ENCODE assay signal across 8 cellular contexts in genomic region chr19:38375098-38375493, GRCh38. TPM values are rescaled to one million over a fixed set of nuclear protein-coding genes. Genes with fewer than 3 reads are reported as not detected.
DNase-seq lines count a peak whose midpoint lies in the region; ATAC-seq and TF ChIP-seq lines count a peak whose summit lies in the region.

No MANE protein-coding gene starts in this region.

- H3K9ac ChIP-seq in mucosa of rectum (ENCODE audit: low read depth in 1 of 2, low read length in 2 of 2): peak overlapping the region; percentile 93 to 97

- TF ChIP-seq CTCF in CD14-positive monocyte (IDR thresholded peaks at IDR 0.05): no peak
- no peak for TF ChIP-seq CTCF in NB4 (IDR thresholded peaks at IDR 0.05; ENCODE audit: low read depth, low read length)

- peaks cover 5 to 13% (median 7%) of the 10 kb centered on the region in 3 donors for H3K27me3 Mint-ChIP-seq in CD14-positive monocyte (ENCODE audit: low read depth in 3 of 3)
- H3K27me3 Mint-ChIP-seq in dendritic cell treated with granulocyte-macrophage colony-stimulating factor and Interleukin-4, amounts not matched to agents 40 ng/mL and 50 ng/mL, for 4 days: peaks cover 10% of the 10 kb centered on the region

- H3K4me3 Mint-ChIP-seq in CD14-positive monocyte: peak overlapping the region; percentile 99 to 100
- H3K4me3 Mint-ChIP-seq in dendritic cell treated with granulocyte-macrophage colony-stimulating factor and Interleukin-4, amounts not matched to agents 40 ng/mL and 50 ng/mL, for 4 days: peak overlapping the region; percentile 92

- H3K9me3 Mint-ChIP-seq in CD14-positive monocyte: peaks cover 0 to 2% (median 0%) of the 10 kb centered on the region in 7 donors
- no peaks in the 10 kb centered on the region for H3K9me3 Mint-ChIP-seq in dendritic cell treated with granulocyte-macrophage colony-stimulating factor and Interleukin-4, amounts not matched to agents 40 ng/mL and 50 ng/mL, for 4 days

- H3K4me1 ChIP-seq in mucosa of rectum (ENCODE audit: control insufficient read depth in 2 of 2, insufficient read depth in 2 of 2, low read length in 2 of 2): peaks cover 12 to 19% of the 10 kb centered on the region in 2 donors

- H3K36me3 Mint-ChIP-seq in CD14-positive monocyte: peaks cover 17 to 40% of the 10 kb centered on the region in 2 donors
- H3K36me3 Mint-ChIP-seq in dendritic cell treated with granulocyte-macrophage colony-stimulating factor and Interleukin-4, amounts not matched to agents 40 ng/mL and 50 ng/mL, for 4 days (ENCODE audit: low read depth): peaks cover 52% of the 10 kb centered on the region

- peaks cover 24% of the 10 kb centered on the region for H3K4me1 Mint-ChIP-seq in CD14-positive monocyte
- H3K4me1 Mint-ChIP-seq in dendritic cell treated with granulocyte-macrophage colony-stimulating factor and Interleukin-4, amounts not matched to agents 40 ng/mL and 50 ng/mL, for 4 days (ENCODE audit: low read depth): peaks cover 26% of the 10 kb centered on the region

- ATAC-seq in GM18858 (IDR thresholded peaks at IDR 0.05; ENCODE audit: unreplicated experiment) (no peak), GM21825 (IDR thresholded peaks at IDR 0.05; ENCODE audit: unreplicated experiment) (no peak)

- no peak for DNase-seq in CD14-positive monocyte (ENCODE audit: low spot score)
- no peak for DNase-seq in NB4 (ENCODE audit: low read depth)
- DNase-seq in cerebellum (ENCODE audit: low spot score): no peak
- DNase-seq in NCI-H2081 (lab: John Stamatoyannopoulos, UW): no peak

- no peak for TF ChIP-seq POLR2A in NB4 (IDR thresholded peaks at IDR 0.05; ENCODE audit: extremely low read depth, insufficient read length)

- H3K27ac ChIP-seq in mucosa of rectum (ENCODE audit: low read depth in 2 of 2, low read length in 2 of 2): peak overlapping the region; percentile 86 to 92

- H3K36me3 ChIP-seq in mucosa of rectum (ENCODE audit: control insufficient read depth in 2 of 2, insufficient read depth in 2 of 2, low read length in 2 of 2): peaks cover 13 to 18% of the 10 kb centered on the region in 2 donors

- intact Hi-C loops in CD14-positive monocyte (cut with micrococcal nuclease): loop anchor here in 1 of 2 donors (2.0 kb wide), 1 partner anchor 132 kb away; no protein-coding TSS in a partner anchor
- intact Hi-C loops in dendritic cell treated with granulocyte-macrophage colony-stimulating factor and Interleukin-4, amounts not matched to agents 40 ng/mL and 50 ng/mL, for 4 days (cut with micrococcal nuclease): no loop called here

- H3K9me3 ChIP-seq in mucosa of rectum (ENCODE audit: control insufficient read depth in 2 of 2, low read length in 2 of 2): no peaks in the 10 kb centered on the region

- H3K27me3 ChIP-seq in mucosa of rectum (ENCODE audit: control insufficient read depth in 2 of 2, insufficient read depth in 2 of 2, low read length in 2 of 2): no peaks in the 10 kb centered on the region

- H3K4me3 ChIP-seq in NB4 (ENCODE audit: low read depth, low read length) (peak overlapping the region; percentile 87), mucosa of rectum (ENCODE audit: low read length in 2 of 2) (peak overlapping the region; percentile 93)

- H3K27ac Mint-ChIP-seq in CD14-positive monocyte: peak overlapping the region; percentile 97 to 99 (median 98)
- peak overlapping the region; percentile 95 for H3K27ac Mint-ChIP-seq in dendritic cell treated with granulocyte-macrophage colony-stimulating factor and Interleukin-4, amounts not matched to agents 40 ng/mL and 50 ng/mL, for 4 days

RNA-seq across cellular contexts. Expression of gene PSMD8, which starts 0.7 kb away (rescaled TPM):
- polyA plus RNA-seq in CD14-positive monocyte: 100 to 1,000 TPM; 179 to 207 TPM
- 99.2 TPM for total RNA-seq in cerebellum

RNA-seq across cellular contexts. Expression of gene GGN, which starts 12.7 kb away (rescaled TPM):
- under 1 TPM in 1 of 2 donors, not detected in 1; 0.12 TPM for polyA plus RNA-seq in CD14-positive monocyte
- 0.54 TPM for total RNA-seq in cerebellum

RNA-seq across cellular contexts. Expression of gene SPRED3, which starts 13.4 kb away (rescaled TPM):
- not detected for polyA plus RNA-seq in CD14-positive monocyte
- 3.8 TPM for total RNA-seq in cerebellum

RNA-seq across cellular contexts. Expression of gene FAM98C, which starts 27.8 kb away (rescaled TPM):
- polyA plus RNA-seq in CD14-positive monocyte: 10 to 100 TPM in 1 of 2 donors, 1 to 10 TPM in 1; 8.5 to 12.6 TPM
- total RNA-seq in cerebellum: 12.8 TPM

RNA-seq across cellular contexts. Expression of gene CATSPERG, which starts 39.5 kb away (rescaled TPM):
- polyA plus RNA-seq in CD14-positive monocyte: 1 to 10 TPM; 3.9 to 4.6 TPM
- total RNA-seq in cerebellum: 27.9 TPM
